ENCODE assay signal across 18 cellular contexts in the genomic region with DNA sequence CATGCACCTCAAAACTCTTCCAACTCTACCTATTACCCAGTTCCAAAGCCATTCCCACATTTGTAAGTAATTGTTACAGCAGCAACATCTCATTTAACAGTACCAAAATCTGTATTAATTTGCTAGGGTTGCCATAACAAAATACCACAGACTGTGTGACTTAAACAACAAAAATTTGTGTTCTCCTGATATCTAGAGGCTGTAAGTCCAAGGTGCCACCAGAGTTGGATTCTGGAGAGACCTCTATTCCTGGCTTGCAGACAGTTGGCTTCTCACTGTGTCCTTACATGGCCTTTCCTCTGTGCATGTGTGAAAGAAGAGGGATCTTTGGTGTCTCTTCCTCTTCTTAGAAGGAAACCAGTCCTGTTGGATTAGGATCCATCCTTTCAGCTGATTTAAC.
"Had no signal": no experiment of that assay in that cellular context is flagged by ENCODE, and none has a peak within 500 bp of the region (broad histone marks: within the 10 kb centered on the region; RNA-seq: fewer than 3 reads in every experiment).

No MANE protein-coding gene starts in this region.

- ATAC-seq: esophagus mucosa, left cardiac atrium, lower lobe of right lung had no signal

- H3K4me3 ChIP-seq: lower lobe of right lung, tibial artery had no signal

- DNase-seq: activated CD4-positive, alpha-beta T cell treated with anti-CD3 and anti-CD28 coated beads, Interleukin-2, amount 50 U/mL, for 1 hour; activated CD4-positive, CD25-positive, alpha-beta regulatory T cell treated with anti-CD3 and anti-CD28 coated beads, Interleukin-2, amount 50 U/mL, for 72 hours; activated CD8-positive, alpha-beta memory T cell treated with anti-CD3 and anti-CD28 coated beads for 24 hours; activated CD8-positive, alpha-beta memory T cell treated with anti-CD3 and anti-CD28 coated beads, Interleukin-2, amount 50 U/mL, for 48 hours; activated effector memory CD4-positive, alpha-beta T cell treated with Interleukin-2 at 50 U/mL for 16 hours; activated naive CD4-positive, alpha-beta T cell treated with anti-CD3 and anti-CD28 coated beads, Interleukin-2, amount 50 U/mL, for 16 hours; activated T-cell treated with anti-CD3 and anti-CD28 coated beads, Interleukin-2, amount 50 U/mL, for 48 hours; aorta; effector CD8-positive, alpha-beta T cell; left cardiac atrium; lower lobe of right lung; nephron progenitor cell; nucleus accumbens; stimulated activated CD4-positive, alpha-beta T cell treated with anti-CD3 and anti-CD28 coated beads, Interleukin-12 subunit alpha, Interleukin-12 subunit beta, amount 100 ng/mL, for 4 hours; stimulated activated CD4-positive, alpha-beta T cell treated with anti-CD3 and anti-CD28 coated beads, Interleukin-2, amount 100 ng/mL, for 24 hours; stimulated activated naive CD4-positive, alpha-beta T cell treated with Interleukin-2 at 50 U/mL for 16 hours; tibial artery had no signal
